29 cellular contexts compared by ENCODE assay signal in the genomic region with DNA sequence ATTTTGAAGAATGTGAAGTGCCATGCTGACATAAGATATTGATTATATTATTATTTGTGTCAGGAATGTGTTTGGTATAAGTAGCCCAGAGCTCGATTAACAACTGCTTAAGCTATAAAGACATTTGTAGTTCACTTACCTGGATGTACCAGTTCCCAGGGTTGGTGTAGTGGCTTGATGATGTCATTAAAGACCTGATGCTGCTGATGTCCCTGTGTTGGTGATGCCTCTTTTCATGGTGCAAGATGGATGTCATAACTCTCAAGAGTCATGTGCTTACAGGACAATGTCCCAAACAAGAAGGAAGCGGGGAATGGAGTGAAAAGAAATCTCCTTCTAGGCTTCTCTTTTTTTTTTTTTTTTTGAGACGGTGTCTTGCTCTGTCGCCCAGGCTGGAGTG. TPM values are rescaled to one million over a fixed set of nuclear protein-coding genes. Genes with fewer than 3 reads are reported as not detected.
"Had no signal": no experiment of that assay in that cellular context is flagged by ENCODE, and none has a peak within 500 bp of the region (broad histone marks: within the 10 kb centered on the region; RNA-seq: fewer than 3 reads in every experiment).

No MANE protein-coding gene starts in this region.

- H3K4me1 ChIP-seq: parathyroid adenoma, spleen, suprapubic skin, testis, tibial artery, transverse colon, upper lobe of right lung, uterus had no signal

- H3K4me2 ChIP-seq: neural progenitor cell, smooth muscle cell had no signal

- H2AFZ ChIP-seq: neural progenitor cell, parathyroid adenoma had no signal

- H3K79me2 ChIP-seq: parathyroid adenoma had no signal

- ATAC-seq: natural killer cell; psoas muscle; right cardiac atrium; sciatic nerve; stimulated activated memory B cell treated with anti-CD40 and anti-IgM and Interleukin-4, amounts not matched to agents 10 μg/mL and 1 μg/mL and 100 μg/mL, for 72 hours; stimulated activated naive CD8-positive, alpha-beta T cell treated with anti-CD3 and anti-CD28 coated beads, Interleukin-15, amount 100 ng/mL, for 72 hours; stimulated activated naive CD8-positive, alpha-beta T cell treated with anti-CD3 and anti-CD28 coated beads, Interleukin-15, Interleukin-2, amounts not matched to agents 100 U/mL and 50 U/mL, for 24 hours; upper lobe of right lung had no signal

- DNase-seq: natural killer cell; occipital lobe; ovary; posterior cingulate gyrus; psoas muscle; right cardiac atrium; spleen; stimulated activated CD4-positive, alpha-beta T cell treated with anti-CD3 and anti-CD28 coated beads, Interleukin-12 subunit alpha, Interleukin-12 subunit beta, amount 100 ng/mL, for 4 hours; stimulated activated CD4-positive, alpha-beta T cell treated with anti-CD3 and anti-CD28 coated beads, Interleukin-1b, Interleukin-23, amount 100 ng/mL, for 48 hours; stimulated activated CD4-positive, alpha-beta T cell treated with anti-CD3 and anti-CD28 coated beads, Interleukin-4, amount 100 ng/mL, for 1 hour; stimulated activated CD4-positive, alpha-beta T cell treated with anti-CD3 and anti-CD28 coated beads, Interleukin-4, amount 100 ng/mL, for 4 hours; stimulated activated CD8-positive, alpha-beta memory T cell treated with anti-CD3 and anti-CD28 coated beads, Interleukin-4, amount 100 ng/mL, for 48 hours; stimulated activated naive CD4-positive, alpha-beta T cell; stimulated activated naive CD8-positive, alpha-beta T cell treated with anti-CD3 and anti-CD28 coated beads, Interleukin-15, amount 100 ng/mL, for 72 hours; stimulated activated naive CD8-positive, alpha-beta T cell treated with anti-CD3 and anti-CD28 coated beads, Interleukin-15, Interleukin-2, amounts not matched to agents 100 U/mL and 50 U/mL, for 24 hours; substantia nigra; testis; tibial artery; transverse colon; upper lobe of right lung; uterus had no signal

- H3K9me3 ChIP-seq: ovary, psoas muscle, suprapubic skin, testis, transverse colon, upper lobe of right lung, uterus had no signal

- H3K36me3 ChIP-seq: neural progenitor cell, ovary, spleen, suprapubic skin, tibial artery, transverse colon, upper lobe of right lung, uterus had no signal

- H3K27ac ChIP-seq: neural progenitor cell, ovary, parathyroid adenoma, psoas muscle, skin epidermis, spleen, suprapubic skin, testis, tibial artery, transverse colon, upper lobe of right lung, uterus had no signal

- H3K9ac ChIP-seq: neural progenitor cell, parathyroid adenoma had no signal

- H3K27me3 ChIP-seq: neural progenitor cell, ovary, spleen, suprapubic skin, testis, tibial artery, transverse colon, upper lobe of right lung, uterus had no signal

- H3K4me3 ChIP-seq: neural progenitor cell, ovary, psoas muscle, skin epidermis, smooth muscle cell, spleen, suprapubic skin, tibial artery, transverse colon, upper lobe of right lung, uterus had no signal

RNA-seq across cellular contexts. Expression of a gene that starts 11.5 kb away (rescaled TPM):
- total RNA-seq: natural killer cell, occipital lobe, sciatic nerve had no signal
- polyA plus RNA-seq: neural cell had no signal
